In genomic region chr10:91797077-91797690, GRCh38 we compare ENCODE assay signal across 8 cellular contexts. TPM values are rescaled to one million over a fixed set of nuclear protein-coding genes. Genes with fewer than 3 reads are reported as not detected.
DNase-seq lines count a peak whose midpoint lies in the region; ATAC-seq and TF ChIP-seq lines count a peak whose summit lies in the region.

No MANE protein-coding gene starts in this region.

- H3K9ac ChIP-seq in DND-41 (ENCODE audit: low read depth, low read length): peak overlapping the region; percentile 74

- peak overlapping the region; percentile 81 for H3K4me2 ChIP-seq in DND-41 (ENCODE audit: insufficient read depth, low read length)
- H3K4me2 ChIP-seq in OCI-LY7 (ENCODE audit: low read length): peak overlapping the region; percentile 96

- DNase-seq in DND-41: no peak
- no peak for DNase-seq in OCI-LY7 (ENCODE audit: low spot score)
- DNase-seq in epithelial cell of esophagus (ENCODE audit: low read depth): peak; percentile 78
- DNase-seq in ovary: no peak
- no peak for DNase-seq in stimulated activated CD4-positive, alpha-beta T cell treated with anti-CD3 and anti-CD28 coated beads, Interleukin-4, amount 100 ng/mL, for 4 hours
- DNase-seq in stimulated activated CD4-positive, alpha-beta T cell treated with anti-CD3 and anti-CD28 coated beads, Interleukin-4, amount 100 ng/mL, for 1 hour: no peak

- peaks cover 9% of the 10 kb centered on the region; the same call in 1 of the 2 replicates for H4K20me1 ChIP-seq in DND-41 (ENCODE audit: insufficient read depth, low read length)
- peaks cover 24% of the 10 kb centered on the region for H4K20me1 ChIP-seq in OCI-LY7 (ENCODE audit: insufficient read depth, low read length)

- CTCF ChIA-PET in OCI-LY7 (lab: Charles Lee; ENCODE audit: unreplicated experiment): no interaction called here

- H3K27me3 ChIP-seq in DND-41 (ENCODE audit: insufficient read depth, low read length, poor library complexity): no peaks in the 10 kb centered on the region
- no peaks in the 10 kb centered on the region for H3K27me3 ChIP-seq in ovary

- peak overlapping the region; percentile 48 to 94; a peak in 3 of 4 replicates for H3K4me3 ChIP-seq in DND-41 (ENCODE audit: low read depth in 1 of 2, low read length in 2 of 2)
- peak overlapping the region; percentile 85 for H3K4me3 ChIP-seq in OCI-LY7 (ENCODE audit: low read depth, low read length, poor library complexity, severe bottlenecking)
- peak overlapping the region; percentile 49 for H3K4me3 ChIP-seq in epithelial cell of esophagus (ENCODE audit: low read length)
- H3K4me3 ChIP-seq in ovary: peak overlapping the region; percentile 81

- POLR2A ChIA-PET in OCI-LY7 (lab: Charles Lee): interaction anchor here (0.6 to 1.4 kb wide), 7 partner anchors 8 to 127 kb away, joined by 3 to 11 read pairs (median 4); partner anchors contain the start of gene BTAF1

- BruUV-seq in OCI-LY7 (replicated peaks; lab: Mats Ljungman, UMichigan): no TSS peak

- no peaks in the 10 kb centered on the region for H3K9me2 ChIP-seq in OCI-LY7 (ENCODE audit: insufficient read depth, low read length)

- H3K79me2 ChIP-seq in DND-41 (ENCODE audit: insufficient read depth, low read length) (peaks cover 53% of the 10 kb centered on the region), OCI-LY7 (ENCODE audit: insufficient read depth, low read depth, low read length) (peaks cover 47% of the 10 kb centered on the region)

- H2AFZ ChIP-seq in DND-41 (ENCODE audit: low read depth, low read length): peak overlapping the region; percentile 87
- H2AFZ ChIP-seq in OCI-LY7 (ENCODE audit: low read length): peak overlapping the region; percentile 91

- WGBS in ovary, 3 donors: 40 to 43% (median 43%) methylated on average over 3 of the region's 3 CpGs

- H3K27ac ChIP-seq in DND-41 (ENCODE audit: low read length) (peak overlapping the region; percentile 91), OCI-LY7 (ENCODE audit: low read depth, low read length, poor library complexity, severe bottlenecking) (peak overlapping the region; percentile 84), ovary (peak overlapping the region; percentile 95)

- TF ChIP-seq CTCF in DND-41 (IDR thresholded peaks at IDR 0.05; ENCODE audit: borderline replicate concordance, extremely low read depth, low read length, poor library complexity, severe bottlenecking) (no peak), OCI-LY7 (conservative IDR thresholded peaks at IDR 0.05; ENCODE audit: low read length) (no peak), epithelial cell of esophagus (IDR thresholded peaks at IDR 0.05; ENCODE audit: insufficient read depth, low read depth, low read length, missing control alignments) (no peak), ovary (IDR thresholded peaks at IDR 0.05) (no peak)

- TF ChIP-seq POLR2A in ovary (IDR thresholded peaks at IDR 0.05): no peak

- intact Hi-C loops in OCI-LY7 (cut with micrococcal nuclease; ENCODE audit: unreplicated experiment) (loop anchor here (5.0 to 10.0 kb wide), 4 partner anchors 345 to 922 kb away; partner anchors contain the start of gene RPP30), ovary (cut with DNase I) (no loop called here)

- H3K9me3 ChIP-seq in DND-41 (ENCODE audit: insufficient read depth, low read length, severe bottlenecking): no peaks in the 10 kb centered on the region
- no peaks in the 10 kb centered on the region for H3K9me3 ChIP-seq in OCI-LY7 (ENCODE audit: low read length)
- no peaks in the 10 kb centered on the region for H3K9me3 ChIP-seq in ovary

- H3K4me1 ChIP-seq in DND-41 (ENCODE audit: insufficient read depth, low read length) (peaks cover 44% of the 10 kb centered on the region), OCI-LY7 (ENCODE audit: insufficient read depth, low read length, poor library complexity, severe bottlenecking) (peaks cover 33% of the 10 kb centered on the region), ovary (ENCODE audit: insufficient read depth) (peaks cover 4% of the 10 kb centered on the region)

- ATAC-seq in DND-41 (ENCODE audit: insufficient read depth, low read depth) (no peak), HG02840 (IDR thresholded peaks at IDR 0.05; ENCODE audit: low FRiP score, unreplicated experiment) (no peak), HG03432 (IDR thresholded peaks at IDR 0.05; ENCODE audit: unreplicated experiment) (no peak)

- TF ChIP-seq EP300 in ovary (IDR thresholded peaks at IDR 0.05): no peak

- H3K36me3 ChIP-seq in DND-41 (ENCODE audit: insufficient read depth, low read length): peaks cover 7% of the 10 kb centered on the region
- peaks cover 26% of the 10 kb centered on the region for H3K36me3 ChIP-seq in OCI-LY7 (ENCODE audit: insufficient read depth, low read length)
- H3K36me3 ChIP-seq in ovary: no peaks in the 10 kb centered on the region

RNA-seq across cellular contexts. Expression of gene TNKS2, which starts 1.0 kb away (rescaled TPM):
- 18.0 and 20.0 TPM in 2 replicates for total RNA-seq in OCI-LY7 (2014; rRNA removed; shearing (Covaris generic))
- 31.3 and 32.1 TPM in 2 replicates for total RNA-seq in OCI-LY7 (2022)
- 10 to 100 TPM; 37.3 to 52.6 (median 44.2) TPM for total RNA-seq in ovary
- polyA plus RNA-seq in ovary: 10 to 100 TPM; 19.4 to 29.7 TPM
